Comparison of ENCODE assay signal across 10 cellular contexts in genomic region chr1:115088115-115088794, GRCh38. TPM values are rescaled to one million over a fixed set of nuclear protein-coding genes. Genes with fewer than 3 reads are reported as not detected.
A peak's percentile ranks its signal among the peaks of the same experiment; 100 is the strongest.
DNase-seq lines count a peak whose midpoint lies in the region; ATAC-seq and TF ChIP-seq lines count a peak whose summit lies in the region.
"Had no signal": no experiment of that assay in that cellular context is flagged by ENCODE, and none has a peak within 500 bp of the region (broad histone marks: within the 10 kb centered on the region; RNA-seq: fewer than 3 reads in every experiment).

No MANE protein-coding gene starts in this region.

- peak overlapping the region in 4 of 7 donors; percentile 10 to 58 (median 42) for H3K27ac Mint-ChIP-seq in CD14-positive monocyte
- no peak overlapping the region for H3K27ac Mint-ChIP-seq in neural crest cell (ENCODE audit: unreplicated experiment)

- H3K4me3 ChIP-seq in HUES48 (ENCODE audit: low read depth, low read length) (peak overlapping the region; percentile 97), foreskin fibroblast (ENCODE audit: low read depth in 1 of 2, low read length in 2 of 2) (no peak overlapping the region)
- H3K4me3 ChIP-seq in effector memory CD4-positive, alpha-beta T cell (ENCODE audit: insufficient read depth, low read depth, low read length, poor library complexity, severe bottlenecking) = peak overlapping the region; percentile 73

- H3K27ac ChIP-seq in HUES48 (ENCODE audit: low read depth, low read length) = no peak overlapping the region
- peak overlapping the region; percentile 55 for H3K27ac ChIP-seq in effector memory CD4-positive, alpha-beta T cell (ENCODE audit: insufficient read depth, low read length, poor library complexity, severe bottlenecking)

- intact Hi-C loops in CD14-positive monocyte (cut with micrococcal nuclease) = no loop called here

- peaks cover 9% of the 10 kb centered on the region; the same call in 1 of the 2 replicates for H3K27me3 ChIP-seq in HUES48 (ENCODE audit: control insufficient read depth, insufficient read depth, low read length)
- H3K27me3 ChIP-seq in effector memory CD4-positive, alpha-beta T cell (replicated peaks; ENCODE audit: control insufficient read depth, insufficient read depth, low read length, poor library complexity, severe bottlenecking) = no peaks in the 10 kb centered on the region
- H3K27me3 ChIP-seq: MG63 had no signal

- TF ChIP-seq CTCF in CD14-positive monocyte (IDR thresholded peaks at IDR 0.05) = no peak
- no peak for TF ChIP-seq CTCF in neural crest cell (conservative IDR thresholded peaks at IDR 0.05)
- no peak for TF ChIP-seq CTCF in foreskin fibroblast (IDR thresholded peaks at IDR 0.05; ENCODE audit: low read depth, low read length)

- H3K27me3 Mint-ChIP-seq in CD14-positive monocyte (ENCODE audit: low read depth in 3 of 3) = peaks cover 0 to 11% (median 7%) of the 10 kb centered on the region in 3 donors
- H3K27me3 Mint-ChIP-seq in neural crest cell (ENCODE audit: low read depth) = peaks cover 42% of the 10 kb centered on the region

- H3K36me3 ChIP-seq in HUES48 (ENCODE audit: control insufficient read depth, insufficient read depth, low read length) = no peaks in the 10 kb centered on the region
- no peaks in the 10 kb centered on the region for H3K36me3 ChIP-seq in effector memory CD4-positive, alpha-beta T cell (ENCODE audit: control insufficient read depth, insufficient read depth, low read length)
- H3K36me3 ChIP-seq: MG63 had no signal

- H3K9me3 Mint-ChIP-seq in CD14-positive monocyte (peaks cover 0 to 3% (median 0%) of the 10 kb centered on the region in 7 donors), neural crest cell (no peaks in the 10 kb centered on the region)

- H3K9me3 ChIP-seq in HUES48 (ENCODE audit: control insufficient read depth, insufficient read depth, low read length) = no peaks in the 10 kb centered on the region
- no peaks in the 10 kb centered on the region for H3K9me3 ChIP-seq in effector memory CD4-positive, alpha-beta T cell (ENCODE audit: control insufficient read depth, low read length)
- H3K9me3 ChIP-seq: MG63 had no signal

- DNase-seq in CD14-positive monocyte (ENCODE audit: low spot score) (no peak), neural crest cell (ENCODE audit: low read depth, low spot score) (no peak), foreskin fibroblast (no peak), NCI-H524 (lab: John Stamatoyannopoulos, UW) (no peak)
- no peak for DNase-seq in effector memory CD4-positive, alpha-beta T cell
- DNase-seq: MG63 had no signal

- H3K4me3 Mint-ChIP-seq in CD14-positive monocyte (peak overlapping the region; percentile 77 to 85), neural crest cell (peak overlapping the region; percentile 89)

- ATAC-seq in GM18868 (IDR thresholded peaks at IDR 0.05; ENCODE audit: unreplicated experiment) (no peak), GM21576 (IDR thresholded peaks at IDR 0.05; ENCODE audit: unreplicated experiment) (no peak)

- peaks cover 34% of the 10 kb centered on the region for H3K4me1 ChIP-seq in HUES48 (ENCODE audit: control insufficient read depth, insufficient read depth, low read length)
- peaks cover 21% of the 10 kb centered on the region for H3K4me1 ChIP-seq in effector memory CD4-positive, alpha-beta T cell (ENCODE audit: control insufficient read depth, insufficient read depth, low read length, poor library complexity, severe bottlenecking)

- peaks cover 53% of the 10 kb centered on the region for H3K4me1 Mint-ChIP-seq in CD14-positive monocyte
- peaks cover 18% of the 10 kb centered on the region for H3K4me1 Mint-ChIP-seq in neural crest cell

- H3K9ac ChIP-seq in HUES48 (ENCODE audit: low read depth, low read length) = no peak overlapping the region

- H3K36me3 Mint-ChIP-seq in CD14-positive monocyte (peaks cover 0 to 2% of the 10 kb centered on the region in 2 donors), neural crest cell (ENCODE audit: low read depth) (no peaks in the 10 kb centered on the region)

RNA-seq across cellular contexts. Expression of gene TSPAN2, which starts 1.0 kb away (rescaled TPM):
- polyA plus RNA-seq in CD14-positive monocyte = 10 to 100 TPM; 16.7 to 20.6 TPM
- total RNA-seq in neural crest cell = 4.3 and 5.4 TPM in 2 replicates

RNA-seq across cellular contexts. Expression of gene TSHB, which starts 58.6 kb away (rescaled TPM):
- polyA plus RNA-seq in CD14-positive monocyte = not detected
- not detected in 2 replicates for total RNA-seq in neural crest cell
- total RNA-seq: lung microvascular endothelial cell had no signal

Comparison
In these comparisons a context has a peak if more than half of its experiments do, and no peak if none do; other contexts are left out.
1. H3K4me3 ChIP-seq: peak in HUES48 (single experiment) and effector memory CD4-positive, alpha-beta T cell (single experiment); none in foreskin fibroblast (0 of 2).